Comparison of ENCODE assay signal across 1 cellular context in genomic region chr6:35219683-35220326, GRCh38.
A peak's percentile ranks its signal among the peaks of the same experiment; 100 is the strongest.
TF ChIP-seq lines count a peak whose summit lies in the region.

No MANE protein-coding gene starts in this region.

TF ChIP-seq in HEK293, 187 proteins besides CTCF, POLR2A, EP300 and RAD21 (continued from another document):
- TF ChIP-seq ZNF692 (tag by site-specific recombination; IDR thresholded peaks at IDR 0.05), result 0 out of 2 replicates have a peak, but pooled peaks have one; percentile 14
- TF ChIP-seq AEBP2 (tag by site-specific recombination; IDR thresholded peaks at IDR 0.05; ENCODE audit: borderline replicate concordance), result no peak
- TF ChIP-seq ZSCAN16 (tag by site-specific recombination; IDR thresholded peaks at IDR 0.05), result peak; percentile 62; the same call in 1 of the 2 replicates
- TF ChIP-seq PRDM6 (tag by site-specific recombination; IDR thresholded peaks at IDR 0.05), result peak; percentile 46; the same call in 1 of the 2 replicates
- no peak for TF ChIP-seq KLF17 (tag by site-specific recombination; IDR thresholded peaks at IDR 0.05)
